28 cellular contexts compared by ENCODE assay signal in the genomic region with DNA sequence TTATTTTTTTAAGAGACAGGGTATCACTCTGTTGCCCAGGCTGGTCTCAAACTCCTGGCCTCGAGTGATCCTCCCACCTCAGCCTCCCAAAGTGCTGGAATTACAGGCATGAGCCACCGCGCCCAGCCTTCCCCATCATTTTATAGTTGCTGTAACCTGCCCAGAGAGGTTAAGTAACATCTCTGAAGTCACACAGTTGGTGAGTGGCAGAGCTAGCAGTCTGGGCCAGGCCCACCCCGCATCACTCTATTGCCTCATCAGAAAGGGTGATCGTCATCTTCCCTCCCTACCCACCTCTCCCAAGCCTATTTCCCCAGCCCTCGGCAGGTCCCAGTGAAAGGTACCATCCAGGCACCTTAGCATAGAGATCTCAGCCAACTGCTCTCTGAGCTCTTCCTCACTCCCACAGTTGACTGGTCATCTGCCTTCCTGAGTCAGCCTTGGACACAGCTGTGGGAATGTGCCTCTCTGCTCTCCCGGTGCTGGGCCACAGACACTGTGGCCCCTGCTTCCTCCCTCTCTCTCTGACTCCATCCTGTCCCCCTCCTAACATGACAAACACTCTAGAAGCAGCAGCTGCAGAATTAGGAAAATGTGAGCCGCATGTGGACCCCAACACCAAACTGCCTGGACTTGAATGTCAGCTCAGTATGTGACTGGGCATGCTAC. TPM values are rescaled to one million over a fixed set of nuclear protein-coding genes. Genes with fewer than 3 reads are reported as not detected.
DNase-seq lines count a peak whose midpoint lies in the region; ATAC-seq and TF ChIP-seq lines count a peak whose summit lies in the region.
"Had no signal": no experiment of that assay in that cellular context is flagged by ENCODE, and none has a peak within 500 bp of the region (broad histone marks: within the 10 kb centered on the region; RNA-seq: fewer than 3 reads in every experiment).

No MANE protein-coding gene starts in this region.

- H3K9ac ChIP-seq in IMR-90 (ENCODE audit: low read depth, low read length), result no peak overlapping the region

- no peak overlapping the region for H3K4me2 ChIP-seq in IMR-90 (ENCODE audit: low read depth, low read length)

- no peak for TF ChIP-seq CTCF in IMR-90 (conservative IDR thresholded peaks at IDR 0.05; ENCODE audit: low read depth, low read length)
- no peak for TF ChIP-seq CTCF in thyroid gland (IDR thresholded peaks at IDR 0.05)

- no peak overlapping the region for H4K5ac ChIP-seq in IMR-90 (ENCODE audit: low read depth, low read length)

- H3K9me3 ChIP-seq in IMR-90 (ENCODE audit: control insufficient read depth, insufficient read depth, low read length) (no peaks in the 10 kb centered on the region), thyroid gland (no peaks in the 10 kb centered on the region)

- in situ Hi-C loops in Caki2 (cut with HindIII; ENCODE audit: low pct_unique_long_range_greater_than_20kb, low sequenced_read_pairs) (no loop called here), IMR-90 (cut with MboI; ENCODE audit: low sequenced_read_pairs) (no loop called here)

- no peaks in the 10 kb centered on the region for H3K4me1 ChIP-seq in IMR-90 (ENCODE audit: control insufficient read depth, insufficient read depth, low read length)
- peaks cover 10 to 26% of the 10 kb centered on the region in 2 donors for H3K4me1 ChIP-seq in thyroid gland

- H3K23ac ChIP-seq in IMR-90 (ENCODE audit: low read depth, low read length), result no peak overlapping the region

- WGBS in IMR-90 (ENCODE audit: extremely low coverage in 2 of 2, insufficient read length in 1 of 2), 2 experiments, result 40% methylated on average over 2 of the region's 8 CpGs; no CpG with 5 or more reads in 1 of the 2 experiments
- WGBS in thyroid gland, 2 donors, result 76 to 82% methylated on average over 7 to 8 of the region's 8 CpGs

- POLR2A ChIA-PET in IMR-90 (lab: Charles Lee; ENCODE audit: unreplicated experiment), result no interaction called here

- ATAC-seq in IMR-90 (ENCODE audit: low read depth) (no peak), HG03135 (IDR thresholded peaks at IDR 0.05; ENCODE audit: unreplicated experiment) (no peak)
- ATAC-seq: activated T-cell treated with anti-CD3 and anti-CD28 coated beads, Interleukin-2, amount 50 U/mL, for 72 hours; natural killer cell treated with Interleukin-12 subunit alpha and Interleukin-12 subunit beta and Interleukin-15 and Interleukin-18, amount 100 ng/mL, for 72 hours; PC-3 had no signal

- H2BK20ac ChIP-seq in IMR-90 (ENCODE audit: low read depth, low read length), result no peak overlapping the region

- BruUV-seq in IMR-90 (replicated peaks; lab: Mats Ljungman, UMichigan), result no TSS peak

- H2AK9ac ChIP-seq in IMR-90 (replicated peaks; ENCODE audit: low read depth, low read length, poor library complexity), result no peak overlapping the region

- DNase-seq in Caki2 (ENCODE audit: low read depth) (peak; percentile 30), IMR-90 (peak; percentile 5), dermis blood vessel endothelial cell (peak; percentile 69), lung microvascular endothelial cell (ENCODE audit: low read depth in 2 of 2) (peak; percentile 78 to 96), thyroid gland (no peak), substantia nigra (lab: John Stamatoyannopoulos, UW) (no peak)
- no peak for DNase-seq in activated T-cell treated with anti-CD3 and anti-CD28 coated beads, Interleukin-2, amount 50 U/mL, for 1 hour
- DNase-seq: activated CD4-positive, alpha-beta T cell treated with anti-CD3 and anti-CD28 coated beads, Interleukin-2, amount 10 ng/mL, durations not matched to agents 7 days and 5 days; activated naive CD4-positive, alpha-beta T cell treated with anti-CD3 and anti-CD28 coated beads, Interleukin-2, amount 10 ng/mL, durations not matched to agents 7 days and 5 days; activated T-cell treated with anti-CD3 and anti-CD28 coated beads, Interleukin-2, amount 50 U/mL, for 72 hours; amniotic stem cell; cortex of kidney; DMS79; GF-D8; NCI-H1092 treated with DMSO at 0.1 percent for 48 hours; NCI-H187 treated with DMSO at 0.1 percent for 48 hours; NCI-H524 treated with DMSO at 0.1 percent for 48 hours; PC-3; retina; SHP77 treated with DMSO at 0.1 percent for 48 hours; stimulated activated CD4-positive, alpha-beta T cell treated with anti-CD3 and anti-CD28 coated beads, Interleukin-2, amount 100 ng/mL, for 48 hours; T-helper 9 cell; WERI-Rb-1 had no signal

- no peak overlapping the region for H3K14ac ChIP-seq in IMR-90 (replicated peaks; ENCODE audit: low read depth, low read length)

- intact Hi-C loops in IMR-90 (cut with micrococcal nuclease) (no loop called here), thyroid gland (cut with DNase I) (no loop called here)

- H3K9me1 ChIP-seq in IMR-90 (ENCODE audit: insufficient read depth, low read length), result no peaks in the 10 kb centered on the region; the same call in 1 of the 2 replicates

- TF ChIP-seq RAD21 in IMR-90 (IDR thresholded peaks at IDR 0.05; ENCODE audit: low read length), result no peak

- no peak overlapping the region for H3K4ac ChIP-seq in IMR-90 (ENCODE audit: low read depth, low read length)

- no peak overlapping the region for H2AK5ac ChIP-seq in IMR-90 (ENCODE audit: low read depth, low read length)

- H2BK5ac ChIP-seq in IMR-90 (ENCODE audit: low read depth, low read length, poor library complexity, severe bottlenecking), result no peak overlapping the region

- H3K79me1 ChIP-seq in IMR-90 (ENCODE audit: low read depth in 1 of 2, low read length in 2 of 2), result no peaks in the 10 kb centered on the region

- H3K27ac ChIP-seq in IMR-90 (ENCODE audit: insufficient read depth, low read length), result no peak overlapping the region
- no peak overlapping the region for H3K27ac ChIP-seq in thyroid gland
- H3K27ac ChIP-seq in substantia nigra (ENCODE audit: low read depth, low read length, poor library complexity, severe bottlenecking), result no peak overlapping the region
- H3K27ac ChIP-seq: HL-60, WERI-Rb-1 had no signal

- H3K56ac ChIP-seq in IMR-90 (ENCODE audit: extremely low read depth, insufficient read depth, low read length), result no peak overlapping the region

- H3K4me3 ChIP-seq in IMR-90 (ENCODE audit: insufficient read depth, low read depth, low read length), result no peak overlapping the region
- H3K4me3 ChIP-seq in thyroid gland (replicated peaks in 1 of 3), result no peak overlapping the region

- TF ChIP-seq POLR2A in IMR-90 (IDR thresholded peaks at IDR 0.05; ENCODE audit: low read depth, low read length) (no peak), thyroid gland (IDR thresholded peaks at IDR 0.05) (no peak)

- no peak overlapping the region for H2BK15ac ChIP-seq in IMR-90 (ENCODE audit: low read depth, low read length)

- no peak overlapping the region for H2BK120ac ChIP-seq in IMR-90 (ENCODE audit: low read depth, low read length)

- H3K27me3 ChIP-seq in IMR-90 (ENCODE audit: control insufficient read depth, insufficient read depth, low read length) (no peaks in the 10 kb centered on the region; the same call in 1 of the 2 replicates), thyroid gland (no peaks in the 10 kb centered on the region)

- H4K91ac ChIP-seq in IMR-90 (ENCODE audit: insufficient read depth, low read depth, low read length), result no peak overlapping the region

- H3K18ac ChIP-seq in IMR-90 (ENCODE audit: low read depth, low read length), result no peak overlapping the region

- H4K20me1 ChIP-seq in IMR-90 (ENCODE audit: insufficient read depth, low read length), result no peaks in the 10 kb centered on the region

- CTCF ChIA-PET in IMR-90 (lab: Yijun Ruan, JAX), result no interaction called here

- H4K8ac ChIP-seq in IMR-90 (ENCODE audit: low read depth in 2 of 2, low read length in 2 of 2), result no peak overlapping the region

- dilution Hi-C loops in IMR-90 (cut with HindIII; ENCODE audit: low sequenced_read_pairs, unreplicated experiment), result no loop called here

- H3K36me3 ChIP-seq in IMR-90 (ENCODE audit: control insufficient read depth, insufficient read depth, low read length) (no peaks in the 10 kb centered on the region), thyroid gland (no peaks in the 10 kb centered on the region)
- H3K36me3 ChIP-seq: WERI-Rb-1 had no signal

- H2AFZ ChIP-seq in IMR-90 (replicated peaks; ENCODE audit: low read length, poor library complexity), result no peak overlapping the region

TF ChIP-seq in IMR-90, 13 proteins besides CTCF, POLR2A, EP300 and RAD21:
- TF ChIP-seq RCOR1 (IDR thresholded peaks at IDR 0.05; ENCODE audit: insufficient replicate concordance, low read length), result no peak
- no peak for TF ChIP-seq CEBPB (IDR thresholded peaks at IDR 0.05; ENCODE audit: low read depth, low read length)
- no peak for TF ChIP-seq MAFK (IDR thresholded peaks at IDR 0.05; ENCODE audit: low read depth, low read length)
- no peak for TF ChIP-seq SMC3 (IDR thresholded peaks at IDR 0.05; ENCODE audit: low read depth, low read length)
- no peak for TF ChIP-seq MXI1 (IDR thresholded peaks at IDR 0.05; ENCODE audit: borderline replicate concordance, low read depth, low read length)
- TF ChIP-seq FOS (IDR thresholded peaks at IDR 0.05; ENCODE audit: low read depth, low read length), result no peak

RNA-seq across cellular contexts. Expression of gene SCNN1B, which starts 57.1 kb away (rescaled TPM):
- total RNA-seq in Caki2 (2014; rRNA removed; shearing (Covaris generic); ENCODE audit: low replicate concordance), result not detected in 2 replicates
- total RNA-seq in IMR-90 (2012; rRNA removed), result not detected in 2 replicates
- polyA plus RNA-seq in IMR-90 (2012; rRNA removed), result not detected in 2 replicates
- polyA plus RNA-seq in IMR-90 (2012; cell fraction: cytosol; rRNA removed), result not detected in 2 replicates
- polyA plus RNA-seq in IMR-90 (2012; cell fraction: nucleus; rRNA removed; ENCODE audit: low replicate concordance), result not detected in 2 replicates
- total RNA-seq in dermis blood vessel endothelial cell, result 10.4 and 24.2 TPM in 2 replicates
- 4.4 and 18.8 TPM in 2 replicates for total RNA-seq in lung microvascular endothelial cell
- total RNA-seq in thyroid gland, result 10 to 100 TPM in 3 of 4 donors, 1 to 10 TPM in 1; 8.1 to 30.5 (median 11.9) TPM
- total RNA-seq: activated CD4-positive, alpha-beta T cell treated with anti-CD3 and anti-CD28 coated beads, Interleukin-2, amount 10 ng/mL, durations not matched to agents 7 days and 5 days; activated T-cell treated with anti-CD3 and anti-CD28 coated beads, Interleukin-2, amount 50 U/mL, for 72 hours; natural killer cell treated with Interleukin-12 subunit alpha and Interleukin-12 subunit beta and Interleukin-15 and Interleukin-18, amount 100 ng/mL, for 72 hours; osteocyte had no signal
- polyA plus RNA-seq: BJ had no signal

Comparison
In these comparisons a context has a peak if more than half of its experiments do, and no peak if none do; other contexts are left out.
1. DNase-seq: peak in Caki2 (single experiment), IMR-90 (single experiment), dermis blood vessel endothelial cell (single experiment) and lung microvascular endothelial cell (2 of 2); none in activated T-cell treated with anti-CD3 and anti-CD28 coated beads, Interleukin-2, amount 50 U/mL, for 1 hour (single experiment), thyroid gland (0 of 2) and substantia nigra (0 of 49).